In the genomic region with DNA sequence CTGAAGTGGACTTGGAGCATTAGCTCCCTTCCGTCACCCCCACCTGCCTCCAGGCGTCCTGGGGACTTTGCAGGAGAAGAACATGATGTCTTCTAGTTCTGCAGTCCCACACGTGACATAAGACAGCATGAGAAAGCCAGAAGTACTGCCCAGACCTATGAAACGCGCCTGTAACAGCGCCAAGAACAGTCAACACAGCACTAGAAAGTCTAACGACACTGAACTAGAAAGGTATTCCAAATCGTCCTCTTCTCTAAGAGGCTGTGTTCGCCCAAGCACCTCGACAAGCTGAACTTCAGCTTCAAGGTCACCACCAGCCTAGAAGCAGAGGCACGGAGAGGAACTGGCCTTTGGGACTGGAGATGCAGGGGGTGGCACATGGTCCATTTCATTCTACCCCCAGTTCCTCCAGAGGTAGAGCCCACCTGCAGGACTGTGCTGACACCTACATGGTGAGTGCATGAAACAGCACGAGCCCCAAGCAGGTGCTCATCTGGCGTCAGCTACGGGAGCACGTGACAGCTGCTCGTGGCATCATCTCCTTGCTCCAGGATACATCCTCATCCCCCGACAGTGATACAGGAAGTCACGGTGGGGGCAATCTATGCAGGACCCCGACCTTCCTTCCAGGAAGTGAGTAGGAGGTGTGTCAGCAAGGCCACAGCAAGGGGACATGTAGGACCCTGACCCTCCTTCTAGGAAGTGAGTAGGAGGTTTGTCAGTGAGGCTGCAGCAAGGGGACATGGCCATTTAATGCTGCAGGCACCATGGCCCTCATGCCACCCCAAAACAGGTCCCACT, we compare ENCODE assay signal across 9 cellular contexts. TPM values are rescaled to one million over a fixed set of nuclear protein-coding genes. Genes with fewer than 3 reads are reported as not detected.
DNase-seq lines count a peak whose midpoint lies in the region; ATAC-seq and TF ChIP-seq lines count a peak whose summit lies in the region.
"Had no signal": no experiment of that assay in that cellular context is flagged by ENCODE, and none has a peak within 500 bp of the region (broad histone marks: within the 10 kb centered on the region; RNA-seq: fewer than 3 reads in every experiment).

No MANE protein-coding gene starts in this region.

- H3K4me3 ChIP-seq in GM12865 (ENCODE audit: low read depth, low read length) (no peak overlapping the region), OCI-LY1 (ENCODE audit: low read depth, low read length, poor library complexity, severe bottlenecking) (no peak overlapping the region)

- no peak overlapping the region for H2AFZ ChIP-seq in OCI-LY1 (ENCODE audit: low read length)

- ATAC-seq in GM18520 (IDR thresholded peaks at IDR 0.05; ENCODE audit: unreplicated experiment): no peak

- peak overlapping the region; percentile 92 to 98 (median 96) for H3K4me3 Mint-ChIP-seq in brain

- H3K9me3 ChIP-seq in OCI-LY1 (ENCODE audit: low read length): no peaks in the 10 kb centered on the region

- H3K27me3 ChIP-seq in OCI-LY1 (ENCODE audit: insufficient read depth, low read length): no peaks in the 10 kb centered on the region

- peaks cover 9% of the 10 kb centered on the region for H3K27me3 Mint-ChIP-seq in brain

- H3K27ac Mint-ChIP-seq in brain: peak overlapping the region in 4 of 5 experiments; percentile 50 to 98 (median 96)

- no peaks in the 10 kb centered on the region for H3K9me3 Mint-ChIP-seq in brain

- no peak overlapping the region for H3K4me2 ChIP-seq in OCI-LY1 (ENCODE audit: low read length)

- peaks cover 17% of the 10 kb centered on the region for H3K4me1 ChIP-seq in OCI-LY1 (ENCODE audit: insufficient read depth, low read length, severe bottlenecking)

- H3K79me2 ChIP-seq in OCI-LY1 (ENCODE audit: insufficient read depth, low read length): no peaks in the 10 kb centered on the region

- no peaks in the 10 kb centered on the region for H4K20me1 ChIP-seq in OCI-LY1 (ENCODE audit: insufficient read depth, low read length)

- no peaks in the 10 kb centered on the region for H3F3A ChIP-seq in OCI-LY1 (ENCODE audit: insufficient read depth, low read length)

- H3K9me2 ChIP-seq in OCI-LY1 (ENCODE audit: low read depth, low read length): no peaks in the 10 kb centered on the region

- peaks cover 5% of the 10 kb centered on the region for H3K36me3 Mint-ChIP-seq in brain

- H3K4me1 Mint-ChIP-seq in brain: peaks cover 71% of the 10 kb centered on the region

- DNase-seq in GM12865 (ENCODE audit: low read depth) (peak; percentile 26), posterior vena cava (ENCODE audit: low spot score) (peak; percentile 70), MV-4-11 (lab: John Stamatoyannopoulos, UW) (no peak), NCI-H1694 (lab: John Stamatoyannopoulos, UW) (no peak), inferior parietal cortex (ENCODE audit: extremely low spot score) (no peak)
- DNase-seq: KBM-7 had no signal

- H3K9ac ChIP-seq in OCI-LY1 (ENCODE audit: low read length): no peak overlapping the region

- no peak overlapping the region for H3K27ac ChIP-seq in OCI-LY1 (ENCODE audit: low read depth, low read length, poor library complexity, severe bottlenecking)

- intact Hi-C loops in posterior vena cava (cut with DNase I): loop anchor here (10.0 kb wide), 2 partner anchors 252 to 488 kb away; no protein-coding TSS in a partner anchor

- TF ChIP-seq CTCF in GM12865 (IDR thresholded peaks at IDR 0.05; ENCODE audit: insufficient read depth, low read depth, low read length, missing control alignments) (peak; percentile 32), OCI-LY1 (IDR thresholded peaks at IDR 0.05; ENCODE audit: low read length) (peak; percentile 45; the same call in 1 of the 2 replicates), brain (conservative IDR thresholded peaks at IDR 0.05) (peak in 1 of 2 experiments; percentile 32)

- H3K36me3 ChIP-seq in OCI-LY1 (ENCODE audit: insufficient read depth, low read length): no peaks in the 10 kb centered on the region

RNA-seq across cellular contexts. Expression of a gene that starts 3.7 kb away (rescaled TPM):
- 8.5 TPM for polyA plus RNA-seq in brain (ENCODE audit: insufficient read depth, low read depth, low replicate concordance)
- total RNA-seq in posterior vena cava: 10 to 100 TPM; 47.6 to 66.9 TPM

Comparison
In these comparisons a context has a peak if more than half of its experiments do, and no peak if none do; other contexts are left out.
1. DNase-seq: peak in GM12865 (single experiment) and posterior vena cava (single experiment); none in MV-4-11 (single experiment), NCI-H1694 (single experiment) and inferior parietal cortex (single experiment).